Comparison of ENCODE assay signal across 8 cellular contexts in the genomic region with DNA sequence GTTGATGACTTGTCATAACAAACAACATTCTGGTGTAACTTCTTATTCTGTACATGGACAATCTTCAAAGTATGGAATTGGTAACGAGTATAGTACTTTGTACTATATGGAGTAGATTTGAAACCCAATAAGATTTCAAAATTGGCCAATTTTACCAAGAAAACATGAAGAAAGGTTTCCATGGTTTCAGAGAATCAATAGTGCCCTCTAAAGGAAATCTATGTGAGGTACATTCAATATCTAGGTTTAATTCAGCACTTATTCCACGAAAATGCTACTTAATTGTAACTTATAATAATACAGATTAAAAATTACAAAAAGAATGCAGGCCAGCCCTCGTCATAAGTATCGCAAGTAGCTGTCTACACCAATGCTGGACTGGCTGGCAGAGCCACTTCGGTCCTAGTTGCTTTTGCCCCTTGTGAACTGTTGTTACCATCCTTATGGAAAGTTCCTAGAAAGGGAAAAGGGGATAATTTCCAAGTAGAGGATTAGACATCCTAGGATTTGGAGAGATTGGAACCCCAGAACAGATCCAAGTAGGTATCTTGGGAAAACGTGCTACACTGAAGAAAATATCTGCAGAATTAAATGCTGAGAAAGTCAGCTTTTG.
A peak's percentile ranks its signal among the peaks of the same experiment; 100 is the strongest.
DNase-seq lines count a peak whose midpoint lies in the region; ATAC-seq and TF ChIP-seq lines count a peak whose summit lies in the region.

No MANE protein-coding gene starts in this region.

- H2AFZ ChIP-seq in GM23248 (peak overlapping the region; percentile 10), PC-9 (no peak overlapping the region)

- DNase-seq in CD14-positive monocyte (ENCODE audit: low spot score) (no peak), GM23248 (peak; percentile 66), PC-9 (no peak), fibroblast of pulmonary artery (ENCODE audit: low read depth) (peak; percentile 71), stomach (no peak)
- no peak for DNase-seq in activated CD4-positive, alpha-beta T cell treated with anti-CD3 and anti-CD28 coated beads for 48 hours
- no peak for DNase-seq in CD8-positive, alpha-beta T cell

- no peak overlapping the region for H3K27ac Mint-ChIP-seq in CD14-positive monocyte
- no peak overlapping the region for H3K27ac Mint-ChIP-seq in CD8-positive, alpha-beta T cell

- no peak for TF ChIP-seq EP300 in stomach (IDR thresholded peaks at IDR 0.05)

- in situ Hi-C loops in GM23248 (cut with MboI), result no loop called here

- H3K4me3 Mint-ChIP-seq in CD14-positive monocyte, result no peak overlapping the region
- H3K4me3 Mint-ChIP-seq in CD8-positive, alpha-beta T cell, result no peak overlapping the region

- CTCF ChIA-PET in PC-9 (lab: Charles Lee), result no interaction called here
- CTCF ChIA-PET in CD8-positive, alpha-beta T cell (lab: Charles Lee), result interaction anchor here (0.7 kb wide), 1 partner anchor 145 kb away, joined by 4 read pairs; no protein-coding TSS in a partner anchor

- no peaks in the 10 kb centered on the region for H3K27me3 ChIP-seq in GM23248 (replicated peaks; ENCODE audit: insufficient read depth)
- no peaks in the 10 kb centered on the region for H3K27me3 ChIP-seq in PC-9 (ENCODE audit: insufficient read depth, low read depth)
- H3K27me3 ChIP-seq in stomach, result no peaks in the 10 kb centered on the region
- no peaks in the 10 kb centered on the region for H3K27me3 ChIP-seq in CD8-positive, alpha-beta T cell (ENCODE audit: insufficient read depth, low read length)

- H3F3A ChIP-seq in GM23248 (ENCODE audit: insufficient read depth), result peaks cover 22% of the 10 kb centered on the region; the same call in 1 of the 2 replicates
- H3F3A ChIP-seq in PC-9 (ENCODE audit: insufficient read depth, low read depth), result 0 out of 2 replicates have a peak, but pooled peaks cover 8% of the 10 kb centered on the region

- H3K9me2 ChIP-seq in GM23248 (ENCODE audit: insufficient read depth) (no peaks in the 10 kb centered on the region), PC-9 (ENCODE audit: insufficient read depth) (no peaks in the 10 kb centered on the region)

- H3K9me3 ChIP-seq in GM23248 (ENCODE audit: low read depth) (no peaks in the 10 kb centered on the region), PC-9 (ENCODE audit: insufficient read depth, low read depth) (no peaks in the 10 kb centered on the region; the same call in 1 of the 2 replicates), stomach (no peaks in the 10 kb centered on the region)
- H3K9me3 ChIP-seq in CD8-positive, alpha-beta T cell (ENCODE audit: low read length), result no peaks in the 10 kb centered on the region

- no peaks in the 10 kb centered on the region for H3K9me3 Mint-ChIP-seq in CD14-positive monocyte
- no peaks in the 10 kb centered on the region for H3K9me3 Mint-ChIP-seq in CD8-positive, alpha-beta T cell

- ATAC-seq in HG03108 (IDR thresholded peaks at IDR 0.05; ENCODE audit: unreplicated experiment), result no peak
- ATAC-seq in CD8-positive, alpha-beta T cell, result no peak

- intact Hi-C loops in CD14-positive monocyte (cut with micrococcal nuclease) (no loop called here), PC-9 (cut with micrococcal nuclease; ENCODE audit: unreplicated experiment) (loop anchor here (2.0 to 5.0 kb wide), 4 partner anchors 71 to 388 kb away; a partner anchor contains a TSS), stomach (cut with DNase I; ENCODE audit: low total_unique reads) (no loop called here)
- intact Hi-C loops in CD8-positive, alpha-beta T cell (cut with DNase I, micrococcal nuclease), result no loop called here

- no peak for TF ChIP-seq POLR2A in stomach (IDR thresholded peaks at IDR 0.05)

- H3K4me2 ChIP-seq in GM23248 (ENCODE audit: unreplicated experiment), result no peak overlapping the region
- no peak overlapping the region for H3K4me2 ChIP-seq in PC-9

- 4 to 6% methylated on average over 6 of the region's 6 CpGs for WGBS in GM23248 (ENCODE audit: low coverage in 1 of 2, low lambda C conversion rate in 2 of 2, missing lambda C conversion rate in 2 of 2), 2 experiments
- 15 to 28% (median 21%) methylated on average over 6 of the region's 6 CpGs for WGBS in stomach, 5 donors

- no peaks in the 10 kb centered on the region for H3K36me3 Mint-ChIP-seq in CD14-positive monocyte
- no peaks in the 10 kb centered on the region for H3K36me3 Mint-ChIP-seq in CD8-positive, alpha-beta T cell

- H3K79me2 ChIP-seq in GM23248 (ENCODE audit: insufficient read depth), result no peaks in the 10 kb centered on the region
- H3K79me2 ChIP-seq in PC-9 (ENCODE audit: low read depth), result no peaks in the 10 kb centered on the region

- no peaks in the 10 kb centered on the region for H4K20me1 ChIP-seq in GM23248 (ENCODE audit: insufficient read depth)
- no peaks in the 10 kb centered on the region for H4K20me1 ChIP-seq in PC-9 (ENCODE audit: insufficient read depth)

- BruUV-seq in PC-9 (replicated peaks; lab: Mats Ljungman, UMichigan), result no TSS peak

- no peaks in the 10 kb centered on the region for H3K36me3 ChIP-seq in GM23248 (ENCODE audit: low read depth)
- H3K36me3 ChIP-seq in PC-9 (ENCODE audit: low read depth), result no peaks in the 10 kb centered on the region
- H3K36me3 ChIP-seq in stomach, result no peaks in the 10 kb centered on the region
- H3K36me3 ChIP-seq in CD8-positive, alpha-beta T cell (ENCODE audit: insufficient read depth, low read length), result no peaks in the 10 kb centered on the region

- POLR2A ChIA-PET in PC-9 (lab: Charles Lee; ENCODE audit: unreplicated experiment), result interaction anchor here (0.6 kb wide), 1 partner anchor 15 kb away, joined by 5 read pairs; no protein-coding TSS in a partner anchor
- POLR2A ChIA-PET in CD8-positive, alpha-beta T cell (lab: Charles Lee), result no interaction called here

- peaks cover 22% of the 10 kb centered on the region for H3K4me1 ChIP-seq in GM23248 (ENCODE audit: insufficient read depth)
- peaks cover 18% of the 10 kb centered on the region for H3K4me1 ChIP-seq in PC-9 (replicated peaks; ENCODE audit: insufficient read depth)
- H3K4me1 ChIP-seq in stomach, result peaks cover 0 to 11% (median 7%) of the 10 kb centered on the region in 4 donors
- H3K4me1 ChIP-seq in CD8-positive, alpha-beta T cell (ENCODE audit: insufficient read depth, low read length), result no peaks in the 10 kb centered on the region

- no peak overlapping the region for H3K9ac ChIP-seq in GM23248

- H3K4me3 ChIP-seq in GM23248 (no peak overlapping the region), PC-9 (no peak overlapping the region), fibroblast of pulmonary artery (replicated peaks; ENCODE audit: low read depth, low read length) (no peak overlapping the region), stomach (no peak overlapping the region)
- H3K4me3 ChIP-seq in CD8-positive, alpha-beta T cell (ENCODE audit: low read depth, low read length), result no peak overlapping the region

- peaks cover 0 to 4% (median 2%) of the 10 kb centered on the region in 3 donors for H3K27me3 Mint-ChIP-seq in CD14-positive monocyte (ENCODE audit: low read depth in 3 of 3)
- peaks cover 7% of the 10 kb centered on the region for H3K27me3 Mint-ChIP-seq in CD8-positive, alpha-beta T cell (ENCODE audit: low read depth)

- TF ChIP-seq CTCF in CD14-positive monocyte (IDR thresholded peaks at IDR 0.05), result peak; percentile 61
- peak; percentile 71 for TF ChIP-seq CTCF in PC-9 (conservative IDR thresholded peaks at IDR 0.05)
- TF ChIP-seq CTCF in fibroblast of pulmonary artery (IDR thresholded peaks at IDR 0.05; ENCODE audit: low read length, missing control alignments), result peak; percentile 54
- TF ChIP-seq CTCF in stomach (IDR thresholded peaks at IDR 0.05), result peak in 4 of 7 experiments; percentile 26 to 42 (median 38)
- no peak for TF ChIP-seq CTCF in CD8-positive, alpha-beta T cell (IDR thresholded peaks at IDR 0.05)

- H3K27ac ChIP-seq in GM23248 (no peak overlapping the region), PC-9 (no peak overlapping the region), stomach (no peak overlapping the region)
- H3K27ac ChIP-seq in CD8-positive, alpha-beta T cell (ENCODE audit: low read depth, low read length), result no peak overlapping the region

- peaks cover 6% of the 10 kb centered on the region for H3K4me1 Mint-ChIP-seq in CD14-positive monocyte
- no peaks in the 10 kb centered on the region for H3K4me1 Mint-ChIP-seq in CD8-positive, alpha-beta T cell (ENCODE audit: low read depth)

Comparison
In these comparisons a context has a peak if more than half of its experiments do, and no peak if none do; other contexts are left out.
1. DNase-seq: peak in GM23248 (single experiment) and fibroblast of pulmonary artery (single experiment); none in CD14-positive monocyte (single experiment), PC-9 (0 of 2), stomach (single experiment), activated CD4-positive, alpha-beta T cell treated with anti-CD3 and anti-CD28 coated beads for 48 hours (single experiment) and CD8-positive, alpha-beta T cell (0 of 7).